Comparison of ENCODE assay signal across 8 cellular contexts in genomic region chr18:9771261-9771976, GRCh38.
DNase-seq lines count a peak whose midpoint lies in the region; ATAC-seq and TF ChIP-seq lines count a peak whose summit lies in the region.

No MANE protein-coding gene starts in this region.

- TF ChIP-seq EP300 in suprapubic skin (IDR thresholded peaks at IDR 0.05): no peak

- TF ChIP-seq POLR2A in suprapubic skin (IDR thresholded peaks at IDR 0.05): no peak

- ATAC-seq in HG02759 (IDR thresholded peaks at IDR 0.05; ENCODE audit: unreplicated experiment): peak; percentile 74
- no peak for ATAC-seq in HG02623 (IDR thresholded peaks at IDR 0.05; ENCODE audit: unreplicated experiment)

- no peaks in the 10 kb centered on the region for H3K9me3 ChIP-seq in suprapubic skin

- no peak overlapping the region for H3K4me3 ChIP-seq in suprapubic skin

- H3K36me3 ChIP-seq in suprapubic skin: no peaks in the 10 kb centered on the region

- peaks cover 5% of the 10 kb centered on the region for H3K4me1 ChIP-seq in suprapubic skin

- peak; percentile 67 for DNase-seq in GM10266 (ENCODE audit: extremely low spot score)
- DNase-seq in activated T-helper 9 cell treated with anti-CD3 and anti-CD28 coated beads, Interleukin-2, amount 50 U/mL, for 16 hours (ENCODE audit: low read depth): peak; percentile 29
- peak; percentile 63 for DNase-seq in germinal center (ENCODE audit: low spot score)
- DNase-seq in nucleus accumbens (lab: John Stamatoyannopoulos, UW): peak in 53 of 56 donors; percentile 8 to 88 (median 70)
- peak; percentile 90 to 92 for DNase-seq in suprapubic skin (ENCODE audit: low spot score in 2 of 2)

- WGBS in suprapubic skin: 27% methylated on average over 18 of the region's 18 CpGs

- no peak overlapping the region for H3K27ac ChIP-seq in suprapubic skin

- no peaks in the 10 kb centered on the region for H3K27me3 ChIP-seq in suprapubic skin

- TF ChIP-seq CTCF in GM10266 (IDR thresholded peaks at IDR 0.05; ENCODE audit: control insufficient read depth, insufficient read depth, low read depth, missing control alignments): peak; percentile 86
- peak; percentile 92 to 98 for TF ChIP-seq CTCF in suprapubic skin (IDR thresholded peaks at IDR 0.05)

TF ChIP-seq in PFSK-1, 5 proteins besides CTCF, POLR2A, EP300 and RAD21:
- TF ChIP-seq SIN3A (IDR thresholded peaks at IDR 0.05; ENCODE audit: borderline replicate concordance, insufficient read depth, low read length) (no peak), FOXP2 (optimal IDR thresholded peaks at IDR 0.05; ENCODE audit: borderline replicate concordance, extremely low read depth, extremely low read length, insufficient read depth) (peak; percentile 76), TAF1 (IDR thresholded peaks at IDR 0.05; ENCODE audit: borderline replicate concordance, insufficient read depth, low read length) (no peak), POLR2AphosphoS5 (IDR thresholded peaks at IDR 0.05; ENCODE audit: low read depth, low read length) (no peak), REST (IDR thresholded peaks at IDR 0.05; ENCODE audit: insufficient read depth in 1 of 2, low read depth in 2 of 2, low read length in 2 of 2) (no peak)

Comparison
In these comparisons a context has a peak if more than half of its experiments do, and no peak if none do; other contexts are left out.
1. DNase-seq: peak in every context shown above with its lines; median percentile 91 in suprapubic skin; 70 in nucleus accumbens; 67 in GM10266; 63 in germinal center; 29 in activated T-helper 9 cell treated with anti-CD3 and anti-CD28 coated beads, Interleukin-2, amount 50 U/mL, for 16 hours.